Comparison of ENCODE assay signal across 8 cellular contexts in the genomic region with DNA sequence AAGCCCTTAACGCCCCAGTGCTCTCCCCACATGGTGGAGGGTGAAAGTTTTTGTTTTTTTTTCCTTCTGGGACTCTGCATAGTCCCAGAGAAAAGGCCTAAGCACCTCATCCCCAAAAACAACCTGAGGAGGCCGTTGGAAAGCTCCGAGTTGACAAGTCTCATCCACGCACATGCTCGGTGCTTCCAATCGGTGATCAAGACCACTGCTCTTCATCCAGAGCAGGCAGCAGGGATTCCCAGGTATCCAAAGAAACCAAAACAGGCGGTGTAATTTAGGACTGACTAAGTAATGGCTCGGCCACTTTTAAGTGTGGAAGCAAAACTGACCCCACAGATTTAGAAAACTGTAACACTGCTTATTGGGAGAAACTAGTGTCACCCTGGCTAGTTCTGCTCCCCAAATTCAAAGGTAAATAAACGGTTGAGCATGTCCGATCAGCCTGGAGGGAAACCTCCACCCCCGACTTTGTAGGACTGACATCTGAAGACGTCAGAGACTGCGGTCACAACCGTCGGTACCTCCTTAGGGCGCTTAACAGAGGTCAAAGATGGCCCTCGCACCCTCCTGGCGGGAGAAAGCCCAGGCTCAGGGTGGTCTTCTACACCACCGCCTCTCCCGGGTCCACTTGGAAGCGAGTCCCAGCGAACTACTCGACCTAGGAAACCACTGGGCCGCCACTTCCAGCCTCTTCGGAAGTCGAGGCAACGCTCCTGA. TPM values are rescaled to one million over a fixed set of nuclear protein-coding genes. Genes with fewer than 3 reads are reported as not detected.
A peak's percentile ranks its signal among the peaks of the same experiment; 100 is the strongest.
DNase-seq lines count a peak whose midpoint lies in the region; ATAC-seq and TF ChIP-seq lines count a peak whose summit lies in the region.

No MANE protein-coding gene starts in this region.

- H3K4me1 ChIP-seq in gastroesophageal sphincter: peaks cover 0 to 27% (median 12%) of the 10 kb centered on the region in 3 donors

- peaks cover 0 to 67% of the 10 kb centered on the region in 2 donors for H3K36me3 ChIP-seq in gastroesophageal sphincter

- TF ChIP-seq POLR2A in gastroesophageal sphincter (IDR thresholded peaks at IDR 0.05): no peak

- peak overlapping the region; percentile 68 to 94 (median 89) for H3K27ac ChIP-seq in gastroesophageal sphincter
- H3K27ac ChIP-seq in skin epidermis: peak overlapping the region in 20 of 21 experiments; percentile 61 to 97 (median 86)

- DNase-seq in AG09309 (ENCODE audit: low read depth) (no peak), NCI-H146 (lab: John Stamatoyannopoulos, UW) (no peak), mesenteric fat pad (ENCODE audit: low spot score) (no peak)
- DNase-seq in NK-92 treated with Interleukin-12 subunit alpha and Interleukin-12 subunit beta, amount 100 ng/mL, for 24 hours (lab: John Stamatoyannopoulos, UW): no peak

- WGBS in gastroesophageal sphincter (ENCODE audit: low coverage in 1 of 2), 2 donors: 44 to 58% methylated on average over 5 to 7 of the region's 27 CpGs

- no peak for TF ChIP-seq EP300 in gastroesophageal sphincter (IDR thresholded peaks at IDR 0.05)

- H3K4me3 ChIP-seq in AG09309 (ENCODE audit: control insufficient read depth, low read depth, low read length) (peak overlapping the region; percentile 71), gastroesophageal sphincter (peak overlapping the region; percentile 59 to 71), skin epidermis (peak overlapping the region; percentile 45 to 71 (median 59))

- no peak for TF ChIP-seq CTCF in AG09309 (IDR thresholded peaks at IDR 0.05; ENCODE audit: control insufficient read depth, insufficient read depth, low read depth, low read length, missing control alignments)
- TF ChIP-seq CTCF in gastroesophageal sphincter (IDR thresholded peaks at IDR 0.05): no peak

- ATAC-seq in GM21423 (IDR thresholded peaks at IDR 0.05; ENCODE audit: unreplicated experiment) (peak; percentile 5), SK-N-SH treated with all-trans-retinoic acid at 6 μM for 48 hours (peak; percentile 3), gastroesophageal sphincter (no peak)

- no peaks in the 10 kb centered on the region for H3K9me3 ChIP-seq in gastroesophageal sphincter

- H3K27me3 ChIP-seq in gastroesophageal sphincter: no peaks in the 10 kb centered on the region

TF ChIP-seq in SK-N-SH treated with all-trans-retinoic acid at 6 μM for 48 hours, 23 proteins besides CTCF, POLR2A, EP300 and RAD21:
- TF ChIP-seq RARB (CRISPR knock-in tag; IDR thresholded peaks at IDR 0.05): no peak
- TF ChIP-seq, protein P1, sequence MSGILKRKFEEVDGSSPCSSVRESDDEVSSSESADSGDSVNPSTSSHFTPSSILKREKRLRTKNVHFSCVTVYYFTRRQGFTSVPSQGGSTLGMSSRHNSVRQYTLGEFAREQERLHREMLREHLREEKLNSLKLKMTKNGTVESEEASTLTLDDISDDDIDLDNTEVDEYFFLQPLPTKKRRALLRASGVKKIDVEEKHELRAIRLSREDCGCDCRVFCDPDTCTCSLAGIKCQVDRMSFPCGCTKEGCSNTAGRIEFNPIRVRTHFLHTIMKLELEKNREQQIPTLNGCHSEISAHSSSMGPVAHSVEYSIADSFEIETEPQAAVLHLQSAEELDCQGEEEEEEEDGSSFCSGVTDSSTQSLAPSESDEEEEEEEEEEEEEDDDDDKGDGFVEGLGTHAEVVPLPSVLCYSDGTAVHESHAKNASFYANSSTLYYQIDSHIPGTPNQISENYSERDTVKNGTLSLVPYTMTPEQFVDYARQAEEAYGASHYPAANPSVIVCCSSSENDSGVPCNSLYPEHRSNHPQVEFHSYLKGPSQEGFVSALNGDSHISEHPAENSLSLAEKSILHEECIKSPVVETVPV (CRISPR knock-in tag; IDR thresholded peaks at IDR 0.05): no peak
- TF ChIP-seq ZFP3 (CRISPR knock-in tag; IDR thresholded peaks at IDR 0.05): no peak
TF ChIP-seq in SK-N-SH treated with all-trans-retinoic acid at 6 μM for 48 hours: peak in this region for 0.

RNA-seq across cellular contexts. Expression of a gene that starts 1.0 kb away (rescaled TPM):
- total RNA-seq in gastroesophageal sphincter (10 to 100 TPM; 11.2 to 25.4 (median 17.5) TPM), mesenteric fat pad (5.6 TPM)

RNA-seq across cellular contexts. Expression of a gene that starts 8.3 kb away (rescaled TPM):
- total RNA-seq in gastroesophageal sphincter: 10 to 100 TPM; 10.3 to 20.7 (median 18.1) TPM
- 6.7 TPM for total RNA-seq in mesenteric fat pad

RNA-seq across cellular contexts. Expression of a gene that starts 23.7 kb away (rescaled TPM):
- 10 to 100 TPM in 1 of 4 donors, 1 to 10 TPM in 3; 4.3 to 12.8 (median 8.6) TPM for total RNA-seq in gastroesophageal sphincter
- total RNA-seq in mesenteric fat pad: 5.2 TPM

RNA-seq across cellular contexts. Expression of a gene that starts 35.2 kb away (rescaled TPM):
- total RNA-seq in gastroesophageal sphincter: 1 to 10 TPM; 4.1 to 8.6 (median 6.2) TPM
- 4.0 TPM for total RNA-seq in mesenteric fat pad

RNA-seq across cellular contexts. Expression of a gene that starts 36.6 kb away (rescaled TPM):
- total RNA-seq in gastroesophageal sphincter: 1 to 10 TPM; 2.6 to 7.4 (median 5.5) TPM
- total RNA-seq in mesenteric fat pad: 6.5 TPM
